In genomic region chr11:61791737-61792309, GRCh38 we compare ENCODE assay signal across 8 cellular contexts. TPM values are rescaled to one million over a fixed set of nuclear protein-coding genes. Genes with fewer than 3 reads are reported as not detected.
DNase-seq lines count a peak whose midpoint lies in the region; ATAC-seq and TF ChIP-seq lines count a peak whose summit lies in the region.

No MANE protein-coding gene starts in this region.

- peak overlapping the region; percentile 54 for H3K18ac ChIP-seq in IMR-90 (ENCODE audit: low read depth, low read length)

- peak overlapping the region; percentile 96 for H3K4ac ChIP-seq in IMR-90 (ENCODE audit: low read depth, low read length)

- H2AFZ ChIP-seq in IMR-90 (replicated peaks; ENCODE audit: low read length, poor library complexity) = peak overlapping the region; percentile 100

- in situ Hi-C loops in IMR-90 (cut with MboI; ENCODE audit: low sequenced_read_pairs) = loop anchor here (10.0 kb wide), 1 partner anchor 313 kb away; no protein-coding TSS in a partner anchor

- no peaks in the 10 kb centered on the region for H3K27me3 ChIP-seq in IMR-90 (ENCODE audit: control insufficient read depth, insufficient read depth, low read length)
- H3K27me3 ChIP-seq in breast epithelium = no peaks in the 10 kb centered on the region
- no peaks in the 10 kb centered on the region for H3K27me3 ChIP-seq in iPS-18a (ENCODE audit: control insufficient read depth, insufficient read depth, low read length)

- peaks cover 28 to 59% of the 10 kb centered on the region in 2 experiments for H3K79me1 ChIP-seq in IMR-90 (ENCODE audit: low read depth in 1 of 2, low read length in 2 of 2)

- H3K4me1 ChIP-seq in IMR-90 (ENCODE audit: control insufficient read depth, insufficient read depth, low read length) = peaks cover 3% of the 10 kb centered on the region
- H3K4me1 ChIP-seq in breast epithelium = no peaks in the 10 kb centered on the region
- peaks cover 3% of the 10 kb centered on the region for H3K4me1 ChIP-seq in iPS-18a (ENCODE audit: control insufficient read depth, low read depth, low read length)

- H3K23ac ChIP-seq in IMR-90 (ENCODE audit: low read depth, low read length) = peak overlapping the region; percentile 94

- H3K36me3 ChIP-seq in IMR-90 (ENCODE audit: control insufficient read depth, insufficient read depth, low read length) (peaks cover 42% of the 10 kb centered on the region), breast epithelium (peaks cover 6% of the 10 kb centered on the region), iPS-18a (ENCODE audit: control insufficient read depth, low read depth, low read length) (peaks cover 57% of the 10 kb centered on the region)

- peak overlapping the region; percentile 99 for H3K14ac ChIP-seq in IMR-90 (replicated peaks; ENCODE audit: low read depth, low read length)

- H2AK9ac ChIP-seq in IMR-90 (replicated peaks; ENCODE audit: low read depth, low read length, poor library complexity) = peak overlapping the region; percentile 99

- H3K4me2 ChIP-seq in IMR-90 (ENCODE audit: low read depth, low read length) = peak overlapping the region; percentile 29

- TF ChIP-seq CTCF in AG09309 (IDR thresholded peaks at IDR 0.05; ENCODE audit: control insufficient read depth, insufficient read depth, low read depth, low read length, missing control alignments) (no peak), IMR-90 (conservative IDR thresholded peaks at IDR 0.05; ENCODE audit: low read depth, low read length) (no peak), RWPE1 (conservative IDR thresholded peaks at IDR 0.05; ENCODE audit: low read depth) (no peak), breast epithelium (IDR thresholded peaks at IDR 0.05) (no peak), retinal pigment epithelial cell (conservative IDR thresholded peaks at IDR 0.05; ENCODE audit: low read depth, low read length) (no peak)

- peak overlapping the region; percentile 99; the same call in 2 of the 3 replicates for H2BK15ac ChIP-seq in IMR-90 (ENCODE audit: low read depth, low read length)

- H4K20me1 ChIP-seq in IMR-90 (ENCODE audit: insufficient read depth, low read length) = peaks cover 6% of the 10 kb centered on the region

- BruUV-seq in IMR-90 (replicated peaks; lab: Mats Ljungman, UMichigan) = TSS peak; percentile 91

- peak overlapping the region; percentile 78; the same call in 1 of the 2 replicates for H2BK120ac ChIP-seq in IMR-90 (ENCODE audit: low read depth, low read length)

- TF ChIP-seq RAD21 in IMR-90 (IDR thresholded peaks at IDR 0.05; ENCODE audit: low read length) = no peak

- H2BK5ac ChIP-seq in IMR-90 (ENCODE audit: low read depth, low read length, poor library complexity, severe bottlenecking) = peak overlapping the region; percentile 100

- H3K27ac ChIP-seq in IMR-90 (ENCODE audit: insufficient read depth, low read length) = peak overlapping the region; percentile 98
- H3K27ac ChIP-seq in RWPE1 = peak overlapping the region; percentile 89
- H3K27ac ChIP-seq in breast epithelium = peak overlapping the region; percentile 94 to 97
- H3K27ac ChIP-seq in iPS-18a (ENCODE audit: low read length) = peak overlapping the region; percentile 99

- dilution Hi-C loops in IMR-90 (cut with HindIII; ENCODE audit: low sequenced_read_pairs, unreplicated experiment) = no loop called here

- no CpG with 5 or more reads among the region's 14 CpGs for WGBS in IMR-90 (ENCODE audit: extremely low coverage in 2 of 2, insufficient read length in 1 of 2), 2 experiments

- POLR2A ChIA-PET in IMR-90 (lab: Charles Lee; ENCODE audit: unreplicated experiment) (interaction anchor here (1.0 to 1.1 kb wide), 2 partner anchors 14 to 23 kb away, joined by 3 read pairs; no protein-coding TSS in a partner anchor), RWPE1 (lab: Yijun Ruan, JAX; ENCODE audit: low non-redundant PET) (interaction anchor here (1.1 kb wide), 1 partner anchor 24 kb away, joined by 4 read pairs; no protein-coding TSS in a partner anchor)

- no peaks in the 10 kb centered on the region for H3K9me1 ChIP-seq in IMR-90 (ENCODE audit: insufficient read depth, low read length)

- peak overlapping the region; percentile 97 for H3K56ac ChIP-seq in IMR-90 (ENCODE audit: extremely low read depth, insufficient read depth, low read length)

- ATAC-seq in GM18861 (IDR thresholded peaks at IDR 0.05; ENCODE audit: unreplicated experiment) (peak; percentile 21), IMR-90 (ENCODE audit: low read depth) (peak; percentile 58)

- DNase-seq in AG09309 (ENCODE audit: low read depth) (peak; percentile 68), IMR-90 (peak; percentile 95), RWPE1 (ENCODE audit: low spot score) (peak; percentile 71), breast epithelium (ENCODE audit: low spot score in 2 of 2) (peak; percentile 65 to 74), retinal pigment epithelial cell (ENCODE audit: low read depth) (peak; percentile 80), GM19240 (ENCODE audit: insufficient read length, low spot score) (no peak)

- peak overlapping the region; percentile 99 for H3K9ac ChIP-seq in IMR-90 (ENCODE audit: low read depth, low read length)
- H3K9ac ChIP-seq in iPS-18a (ENCODE audit: low read length) = peak overlapping the region; percentile 96

- TF ChIP-seq POLR2A in IMR-90 (IDR thresholded peaks at IDR 0.05; ENCODE audit: low read depth, low read length) (peak; percentile 88), breast epithelium (IDR thresholded peaks at IDR 0.05) (no peak)

- CTCF ChIA-PET in IMR-90 (lab: Yijun Ruan, JAX) (no interaction called here), RWPE1 (lab: Yijun Ruan, JAX) (interaction anchor here (0.6 to 0.7 kb wide), 2 partner anchors 258 to 290 kb away, joined by 3 to 6 read pairs; no protein-coding TSS in a partner anchor)

- peak overlapping the region; percentile 67 for H2AK5ac ChIP-seq in IMR-90 (ENCODE audit: low read depth, low read length)

- peak overlapping the region; percentile 90 to 97 for H4K8ac ChIP-seq in IMR-90 (ENCODE audit: low read depth in 2 of 2, low read length in 2 of 2)

- H3K9me3 ChIP-seq in IMR-90 (ENCODE audit: control insufficient read depth, insufficient read depth, low read length) (no peaks in the 10 kb centered on the region), breast epithelium (no peaks in the 10 kb centered on the region), iPS-18a (ENCODE audit: control insufficient read depth, low read depth, low read length) (no peaks in the 10 kb centered on the region)

- H3K4me3 ChIP-seq in AG09309 (ENCODE audit: control insufficient read depth, low read depth, low read length) (peak overlapping the region; percentile 98), IMR-90 (ENCODE audit: insufficient read depth, low read depth, low read length) (peak overlapping the region; percentile 74), breast epithelium (peak overlapping the region; percentile 74 to 89 (median 79)), iPS-18a (ENCODE audit: low read length) (peak overlapping the region; percentile 80), retinal pigment epithelial cell (ENCODE audit: low read length) (peak overlapping the region; percentile 88)

- no peak overlapping the region for H2BK20ac ChIP-seq in IMR-90 (ENCODE audit: low read depth, low read length)

- peak overlapping the region; percentile 95 for H4K91ac ChIP-seq in IMR-90 (ENCODE audit: insufficient read depth, low read depth, low read length)

- intact Hi-C loops in IMR-90 (cut with micrococcal nuclease) = no loop called here
- intact Hi-C loops in breast epithelium (cut with DNase I; ENCODE audit: low total_unique reads) = loop anchor here (10.0 kb wide), 1 partner anchor 293 kb away; no protein-coding TSS in a partner anchor

- peak overlapping the region; percentile 70 for H4K5ac ChIP-seq in IMR-90 (ENCODE audit: low read depth, low read length)

TF ChIP-seq in IMR-90, 13 proteins besides CTCF, POLR2A, EP300 and RAD21 (continues in another document):
- TF ChIP-seq USF2 (IDR thresholded peaks at IDR 0.05; ENCODE audit: low read depth, low read length) = no peak
- no peak; the same call in 1 of the 2 replicates for TF ChIP-seq MAZ (IDR thresholded peaks at IDR 0.05; ENCODE audit: borderline replicate concordance, low read depth, low read length)
- TF ChIP-seq MXI1 (IDR thresholded peaks at IDR 0.05; ENCODE audit: borderline replicate concordance, low read depth, low read length) = no peak; the same call in 1 of the 2 replicates
- no peak for TF ChIP-seq NFE2L2 (IDR thresholded peaks at IDR 0.05; ENCODE audit: low read depth, low read length)

RNA-seq across cellular contexts. Expression of gene TMEM258, which starts 0.6 kb away (rescaled TPM):
- total RNA-seq in IMR-90 (2012; rRNA removed) (70.0 and 107 TPM in 2 replicates), breast epithelium (10 to 100 TPM; 35.4 to 55.4 (median 35.7) TPM)
- polyA plus RNA-seq in IMR-90 (2012; rRNA removed) = 280 and 290 TPM in 2 replicates
- 196 and 200 TPM in 2 replicates for polyA plus RNA-seq in IMR-90 (2012; cell fraction: cytosol; rRNA removed)
- polyA plus RNA-seq in IMR-90 (2012; cell fraction: nucleus; rRNA removed; ENCODE audit: low replicate concordance) = 40.4 and 104 TPM in 2 replicates

RNA-seq across cellular contexts. Expression of gene FEN1, which starts 0.9 kb away (rescaled TPM):
- total RNA-seq in IMR-90 (2012; rRNA removed) (41.9 and 43.9 TPM in 2 replicates), breast epithelium (1 to 10 TPM; 5.9 to 9.2 (median 8.5) TPM)
- polyA plus RNA-seq in IMR-90 (2012; rRNA removed) = 21.3 and 23.0 TPM in 2 replicates
- 15.5 and 18.0 TPM in 2 replicates for polyA plus RNA-seq in IMR-90 (2012; cell fraction: cytosol; rRNA removed)
- polyA plus RNA-seq in IMR-90 (2012; cell fraction: nucleus; rRNA removed; ENCODE audit: low replicate concordance) = 6.4 and 7.0 TPM in 2 replicates

RNA-seq across cellular contexts. Expression of gene FADS1, which starts 25.0 kb away (rescaled TPM):
- total RNA-seq in IMR-90 (2012; rRNA removed) = 16.3 and 16.9 TPM in 2 replicates
- 17.6 and 18.4 TPM in 2 replicates for polyA plus RNA-seq in IMR-90 (2012; rRNA removed)
- 15.8 and 19.2 TPM in 2 replicates for polyA plus RNA-seq in IMR-90 (2012; cell fraction: cytosol; rRNA removed)
- polyA plus RNA-seq in IMR-90 (2012; cell fraction: nucleus; rRNA removed; ENCODE audit: low replicate concordance) = 29.9 and 31.1 TPM in 2 replicates
- 100 to 1,000 TPM in 1 of 3 donors, 10 to 100 TPM in 1, 1 to 10 TPM in 1; 8.8 to 112 (median 15.1) TPM for total RNA-seq in breast epithelium

RNA-seq across cellular contexts. Expression of gene FADS2, which starts 36.3 kb away (rescaled TPM):
- total RNA-seq in IMR-90 (2012; rRNA removed) (31.9 and 33.3 TPM in 2 replicates), breast epithelium (10 to 100 TPM in 1 of 3 donors, 1 to 10 TPM in 2; 5.6 to 35.8 (median 7.5) TPM)
- 88.4 and 98.4 TPM in 2 replicates for polyA plus RNA-seq in IMR-90 (2012; rRNA removed)
- polyA plus RNA-seq in IMR-90 (2012; cell fraction: cytosol; rRNA removed) = 45.4 and 87.9 TPM in 2 replicates
- 69.4 and 94.9 TPM in 2 replicates for polyA plus RNA-seq in IMR-90 (2012; cell fraction: nucleus; rRNA removed; ENCODE audit: low replicate concordance)

RNA-seq across cellular contexts. Expression of gene MYRF, which starts 39.4 kb away (rescaled TPM):
- total RNA-seq in IMR-90 (2012; rRNA removed) (1.6 and 1.7 TPM in 2 replicates), breast epithelium (1 to 10 TPM in 1 of 3 donors, under 1 TPM in 2; 0.32 to 6.9 (median 0.66) TPM)
- polyA plus RNA-seq in IMR-90 (2012; rRNA removed) = 10.6 and 10.7 TPM in 2 replicates
- 6.1 and 9.3 TPM in 2 replicates for polyA plus RNA-seq in IMR-90 (2012; cell fraction: cytosol; rRNA removed)
- polyA plus RNA-seq in IMR-90 (2012; cell fraction: nucleus; rRNA removed; ENCODE audit: low replicate concordance) = 31.2 and 47.2 TPM in 2 replicates
